In genomic region chr1:51514733-51515132, GRCh38 we compare ENCODE assay signal across 10 cellular contexts.
DNase-seq lines count a peak whose midpoint lies in the region; ATAC-seq, FAIRE-seq and TF ChIP-seq lines count a peak whose summit lies in the region.
"Had no signal": no experiment of that assay in that cellular context is flagged by ENCODE, and none has a peak within 500 bp of the region (broad histone marks: within the 10 kb centered on the region; RNA-seq: fewer than 3 reads in every experiment).

No MANE protein-coding gene starts in this region.

- H3K4me3 ChIP-seq in GM12865 (ENCODE audit: low read depth, low read length) (peak overlapping the region; percentile 84), adipocyte (ENCODE audit: low read length) (peak overlapping the region; percentile 95), mucosa of rectum (ENCODE audit: low read length in 2 of 2) (peak overlapping the region; percentile 39 to 55)

- TF ChIP-seq CTCF in GM12865 (IDR thresholded peaks at IDR 0.05; ENCODE audit: insufficient read depth, low read depth, low read length, missing control alignments), result no peak
- no peak for TF ChIP-seq CTCF in nephron progenitor cell (IDR thresholded peaks at IDR 0.05)

- no peak overlapping the region for H3K27ac Mint-ChIP-seq in nephron progenitor cell
- H3K27ac Mint-ChIP-seq: activated T-helper 2 cell treated with anti-CD3 and anti-CD28 coated beads, Interferon-gamma antibody, Interleukin-2, Interleukin-4, amounts not matched to agents 10 μg/mL and 5 μg/mL and 100 μg/mL, durations not matched to agents 14 hours and 24 hours and 36 hours had no signal

- peak; percentile 62 for FAIRE-seq in A204.1 (lab: Jason Lieb, UNC)

- peaks cover 31% of the 10 kb centered on the region for H3K4me1 Mint-ChIP-seq in nephron progenitor cell

- H3K9ac ChIP-seq in adipocyte (ENCODE audit: low read length), result peak overlapping the region; percentile 96
- H3K9ac ChIP-seq in mucosa of rectum (ENCODE audit: low read depth in 1 of 2, low read length in 2 of 2), result peak overlapping the region; percentile 20 to 65

- no peaks in the 10 kb centered on the region for H3K27me3 Mint-ChIP-seq in nephron progenitor cell (ENCODE audit: low read depth, poor library complexity)

- DNase-seq in GM12865 (ENCODE audit: low read depth), result no peak
- DNase-seq in adipocyte (ENCODE audit: low read depth), result no peak
- DNase-seq in nephron progenitor cell, result no peak
- no peak for DNase-seq in COLO829 (ENCODE audit: low spot score)
- DNase-seq: NCI-H1048 had no signal

- H3K9me3 ChIP-seq in adipocyte (ENCODE audit: control insufficient read depth, low read length), result no peaks in the 10 kb centered on the region
- H3K9me3 ChIP-seq in mucosa of rectum (ENCODE audit: control insufficient read depth in 2 of 2, low read length in 2 of 2), result no peaks in the 10 kb centered on the region

- H3K27me3 ChIP-seq in adipocyte (replicated peaks; ENCODE audit: control insufficient read depth, insufficient read depth, low read length) (no peaks in the 10 kb centered on the region), mucosa of rectum (ENCODE audit: control insufficient read depth in 2 of 2, insufficient read depth in 2 of 2, low read length in 2 of 2) (no peaks in the 10 kb centered on the region)

- H3K36me3 ChIP-seq in adipocyte (ENCODE audit: control insufficient read depth, insufficient read depth, low read length, severe bottlenecking) (no peaks in the 10 kb centered on the region), mucosa of rectum (ENCODE audit: control insufficient read depth in 2 of 2, insufficient read depth in 2 of 2, low read length in 2 of 2) (no peaks in the 10 kb centered on the region)

- H3K4me1 ChIP-seq in adipocyte (ENCODE audit: control insufficient read depth, insufficient read depth, low read length) (peaks cover 47% of the 10 kb centered on the region), mucosa of rectum (ENCODE audit: control insufficient read depth in 2 of 2, insufficient read depth in 2 of 2, low read length in 2 of 2) (peaks cover 27 to 50% of the 10 kb centered on the region in 2 donors)

- ATAC-seq in HG02763 (IDR thresholded peaks at IDR 0.05; ENCODE audit: unreplicated experiment), result no peak
- no peak for ATAC-seq in GM21528 (IDR thresholded peaks at IDR 0.05; ENCODE audit: low FRiP score, unreplicated experiment)

- no peak overlapping the region for H3K4me3 Mint-ChIP-seq in nephron progenitor cell

- peak overlapping the region; percentile 20 to 47 for H3K27ac ChIP-seq in mucosa of rectum (ENCODE audit: low read depth in 2 of 2, low read length in 2 of 2)

- H3K9me3 Mint-ChIP-seq in nephron progenitor cell, result no peaks in the 10 kb centered on the region
- H3K9me3 Mint-ChIP-seq: activated T-helper 2 cell treated with anti-CD3 and anti-CD28 coated beads, Interferon-gamma antibody, Interleukin-2, Interleukin-4, amounts not matched to agents 10 μg/mL and 5 μg/mL and 100 μg/mL, durations not matched to agents 14 hours and 24 hours and 36 hours had no signal

- H3K36me3 Mint-ChIP-seq in nephron progenitor cell (ENCODE audit: low read depth), result no peaks in the 10 kb centered on the region
